ENCODE assay signal across 9 cellular contexts in genomic region chr7:77439572-77439971, GRCh38. TPM values are rescaled to one million over a fixed set of nuclear protein-coding genes. Genes with fewer than 3 reads are reported as not detected.
DNase-seq lines count a peak whose midpoint lies in the region; ATAC-seq and TF ChIP-seq lines count a peak whose summit lies in the region.
"Had no signal": no experiment of that assay in that cellular context is flagged by ENCODE, and none has a peak within 500 bp of the region (broad histone marks: within the 10 kb centered on the region; RNA-seq: fewer than 3 reads in every experiment).

No MANE protein-coding gene starts in this region.

- H3K9ac ChIP-seq in HCT116 (ENCODE audit: low read length), result no peak overlapping the region

- ATAC-seq in HCT116 (peak; percentile 90), foreskin keratinocyte (peak; percentile 36), HG02870 (IDR thresholded peaks at IDR 0.05; ENCODE audit: unreplicated experiment) (no peak), HG03442 (IDR thresholded peaks at IDR 0.05; ENCODE audit: unreplicated experiment) (no peak)

- H3K27me3 ChIP-seq in HCT116 (ENCODE audit: insufficient read depth, low read length) (no peaks in the 10 kb centered on the region), foreskin keratinocyte (no peaks in the 10 kb centered on the region)

- H3K4me1 ChIP-seq in HCT116 (ENCODE audit: control insufficient read depth in 1 of 2, insufficient read depth in 2 of 2, low read length in 2 of 2), result no peaks in the 10 kb centered on the region
- peaks cover 14% of the 10 kb centered on the region for H3K4me1 ChIP-seq in foreskin keratinocyte

- no peak overlapping the region for H3K4me3 ChIP-seq in HCT116 (replicated peaks in 1 of 2; ENCODE audit: low read depth in 1 of 2, low read length in 2 of 2)
- H3K4me3 ChIP-seq in retinal pigment epithelial cell (ENCODE audit: low read length), result no peak overlapping the region

- RAD21 ChIA-PET in HCT116 (lab: Charles Lee; ENCODE audit: low non-redundant PET in 1 of 2, low total read pairs in 2 of 2, uncharacterized antibody in 2 of 2, unreplicated experiment in 2 of 2), result interaction anchor here in 1 of 2 experiments (0.5 kb wide), 1 partner anchor 43 kb away, joined by 3 read pairs; no protein-coding TSS in a partner anchor

- CTCF ChIA-PET in HCT116 (lab: Charles Lee), result interaction anchor here (0.6 to 2.2 kb wide), 3 partner anchors 8 to 212 kb away, joined by 3 to 10 read pairs (median 3); no protein-coding TSS in a partner anchor

- no peaks in the 10 kb centered on the region for H4K20me1 ChIP-seq in HCT116 (ENCODE audit: insufficient read depth)

- DNase-seq in HCT116 (ENCODE audit: low read depth, low spot score) (no peak), RPMI7951 (ENCODE audit: low read depth) (peak; percentile 77), foreskin keratinocyte (peak in 1 of 2 donors; percentile 40), retinal pigment epithelial cell (ENCODE audit: low read depth) (no peak), Kasumi-1 (lab: John Stamatoyannopoulos, UW) (no peak), T-helper 1 cell (no peak)
- DNase-seq: naive B cell had no signal

- H3K27ac ChIP-seq in HCT116 (ENCODE audit: low read depth, low read length) (no peak overlapping the region), foreskin keratinocyte (no peak overlapping the region)

- no peak overlapping the region for H3K4me2 ChIP-seq in HCT116 (ENCODE audit: low read length)

- H2AFZ ChIP-seq in HCT116 (ENCODE audit: low read depth, low read length, poor library complexity, severe bottlenecking), result no peak overlapping the region

- H3K9me2 ChIP-seq in HCT116 (ENCODE audit: insufficient read depth), result no peaks in the 10 kb centered on the region

- POLR2A ChIA-PET in HCT116 (lab: Charles Lee), result interaction anchor here (0.6 kb wide), 1 partner anchor 49 kb away, joined by 3 read pairs; no protein-coding TSS in a partner anchor

- no peaks in the 10 kb centered on the region for H3K79me2 ChIP-seq in HCT116 (ENCODE audit: insufficient read depth, low read length)

- no TSS peak for BruUV-seq in HCT116 (replicated peaks; lab: Mats Ljungman, UMichigan)

- intact Hi-C loops in HCT116 (cut with micrococcal nuclease), result loop anchor here (5.0 kb wide), 1 partner anchor 318 kb away; no protein-coding TSS in a partner anchor

- H3K36me3 ChIP-seq in HCT116 (ENCODE audit: control insufficient read depth in 1 of 2, insufficient read depth in 2 of 2, low read length in 2 of 2), result no peaks in the 10 kb centered on the region

- no peaks in the 10 kb centered on the region for H3K9me3 ChIP-seq in HCT116 (ENCODE audit: control insufficient read depth in 1 of 2, insufficient read depth in 1 of 2, low read depth in 1 of 2, low read length in 2 of 2)

- TF ChIP-seq RAD21 in HCT116 (IDR thresholded peaks at IDR 0.05; ENCODE audit: low read depth), result peak; percentile 70

- TF ChIP-seq POLR2A in HCT116 (IDR thresholded peaks at IDR 0.05; ENCODE audit: borderline replicate concordance, extremely low read depth, insufficient read depth, insufficient read length), result no peak

- TF ChIP-seq CTCF in HCT116 (IDR thresholded peaks at IDR 0.05 in 2 of 3, conservative IDR thresholded peaks at IDR 0.05 in 1 of 3; ENCODE audit: borderline replicate concordance in 1 of 3, insufficient read depth in 1 of 3, low read depth in 2 of 3, low read length in 2 of 3) (peak; percentile 34 to 42 (median 41); a peak in 4 of 6 replicates), foreskin keratinocyte (conservative IDR thresholded peaks at IDR 0.05) (peak; percentile 66), retinal pigment epithelial cell (conservative IDR thresholded peaks at IDR 0.05; ENCODE audit: low read depth, low read length) (peak; percentile 13)

TF ChIP-seq in HCT116, 20 proteins besides CTCF, POLR2A, EP300 and RAD21:
- TF ChIP-seq JUND (IDR thresholded peaks at IDR 0.05), result no peak
- no peak for TF ChIP-seq POLR2AphosphoS5 (IDR thresholded peaks at IDR 0.05; ENCODE audit: low read depth, low read length)
- TF ChIP-seq CBX3 (IDR thresholded peaks at IDR 0.05; ENCODE audit: low read depth), result no peak
- TF ChIP-seq SRF (IDR thresholded peaks at IDR 0.05; ENCODE audit: low read depth), result no peak
- no peak for TF ChIP-seq REST (IDR thresholded peaks at IDR 0.05; ENCODE audit: low read depth)
- no peak for TF ChIP-seq ELF1 (IDR thresholded peaks at IDR 0.05; ENCODE audit: borderline replicate concordance, low read depth)

RNA-seq across cellular contexts. Expression of gene GSAP, which starts 23.4 kb away (rescaled TPM):
- total RNA-seq in HCT116 (2021; ENCODE audit: unreplicated experiment) (not detected), foreskin keratinocyte (3.9 and 4.2 TPM in 2 replicates)
- 0.04 and 0.09 TPM in 2 replicates for polyA plus RNA-seq in HCT116 (2012)
- 4.3 and 7.4 TPM in 2 replicates for total RNA-seq in RPMI7951 (2014; rRNA removed; shearing (Covaris generic))
- polyA plus RNA-seq in foreskin keratinocyte, result 1.6 and 2.0 TPM in 2 replicates

Comparison
In these comparisons a context has a peak if more than half of its experiments do, and no peak if none do; other contexts are left out.
1. ATAC-seq: peak in HCT116 (single experiment) and foreskin keratinocyte (single experiment); none in HG02870 (single experiment) and HG03442 (single experiment).
2. CTCF ChIP-seq: peak in every context shown above with its lines; median percentile 66 in foreskin keratinocyte; 41 in HCT116; 13 in retinal pigment epithelial cell.